In genomic region chr13:112448621-112449544, GRCh38 we compare ENCODE assay signal across 15 cellular contexts.
A peak's percentile ranks its signal among the peaks of the same experiment; 100 is the strongest.
DNase-seq lines count a peak whose midpoint lies in the region; FAIRE-seq and TF ChIP-seq lines count a peak whose summit lies in the region.
"Had no signal": no experiment of that assay in that cellular context is flagged by ENCODE, and none has a peak within 500 bp of the region (broad histone marks: within the 10 kb centered on the region; RNA-seq: fewer than 3 reads in every experiment).

No MANE protein-coding gene starts in this region.

- H3K36me3 ChIP-seq in H1 (ENCODE audit: control insufficient read depth in 2 of 4, insufficient read depth in 4 of 4, low read length in 3 of 4), result no peaks in the 10 kb centered on the region
- H3K36me3 ChIP-seq: BLaER1 treated with 17β-estradiol and CSF1 and Interleukin-3, amounts not matched to agents 10 nM and 100 nM had no signal

- H3K9me3 ChIP-seq in H1 (ENCODE audit: insufficient read depth in 2 of 2, low read depth in 1 of 2, low read length in 1 of 2), result no peaks in the 10 kb centered on the region
- H3K9me3 ChIP-seq: BLaER1 treated with 17β-estradiol and CSF1 and Interleukin-3, amounts not matched to agents 10 nM and 100 nM had no signal

- no peak overlapping the region for H2BK15ac ChIP-seq in H1 (ENCODE audit: low read length)

- no peak for TF ChIP-seq POLR2A in H1 (IDR thresholded peaks at IDR 0.05; ENCODE audit: control extremely low read depth in 1 of 2, low read depth in 2 of 2, low read length in 2 of 2)

- H3K27ac Mint-ChIP-seq in activated CD4-positive, alpha-beta memory T cell treated with anti-CD3 and anti-CD28 coated beads, Interleukin-2, amount 10 ng/mL, durations not matched to agents 7 days and 5 days, result no peak overlapping the region
- no peak overlapping the region for H3K27ac Mint-ChIP-seq in activated CD4-positive, alpha-beta memory T cell treated with anti-CD3 and anti-CD28 coated beads for 36 hours
- no peak overlapping the region for H3K27ac Mint-ChIP-seq in osteocyte (ENCODE audit: unreplicated experiment)

- H3K14ac ChIP-seq in H1 (ENCODE audit: insufficient read length), result no peak overlapping the region

- no peak for TF ChIP-seq EP300 in H1 (IDR thresholded peaks at IDR 0.05; ENCODE audit: borderline replicate concordance in 1 of 2, low read depth in 2 of 2, low read length in 2 of 2)

- H4K20me1 ChIP-seq in H1 (replicated peaks in 1 of 2; ENCODE audit: control insufficient read depth in 1 of 2, insufficient read depth in 2 of 2, low read length in 2 of 2), result no peaks in the 10 kb centered on the region

- DNase-seq in activated CD4-positive, alpha-beta memory T cell treated with anti-CD3 and anti-CD28 coated beads, Interleukin-2, amount 10 ng/mL, durations not matched to agents 7 days and 5 days, result peak; percentile 14
- DNase-seq in activated CD4-positive, alpha-beta memory T cell treated with anti-CD3 and anti-CD28 coated beads for 36 hours, result no peak
- peak; percentile 17 for DNase-seq in GM13977 (ENCODE audit: low spot score)
- DNase-seq in H1 (ENCODE audit: low read depth in 1 of 2, low spot score in 2 of 2), result no peak
- DNase-seq in osteocyte (ENCODE audit: extremely low spot score, unreplicated experiment), result peak; percentile 75
- no peak for DNase-seq in DMS53 (lab: John Stamatoyannopoulos, UW)
- DNase-seq in HT-29 (ENCODE audit: low spot score), result no peak
- no peak for DNase-seq in HUDEP-2 (lab: John Stamatoyannopoulos, UW; ENCODE audit: unreplicated experiment in 76 of 76)
- DNase-seq: DMS153, MV-4-11, NCI-H1436, NCI-H446 treated with DMSO at 0.1 percent for 48 hours, NCI-H82 had no signal

- no peak overlapping the region for H3K4ac ChIP-seq in H1 (replicated peaks; ENCODE audit: insufficient read length, low read depth, low read length)

- H3K9ac ChIP-seq in H1 (replicated peaks in 1 of 4; ENCODE audit: extremely low read depth in 1 of 4, low read depth in 3 of 4, low read length in 3 of 4), result no peak overlapping the region
- H3K9ac ChIP-seq: BLaER1 treated with 17β-estradiol and CSF1 and Interleukin-3, amounts not matched to agents 10 nM and 100 nM had no signal

- H3K4me1 ChIP-seq in H1 (replicated peaks in 1 of 4; ENCODE audit: control insufficient read depth in 3 of 4, insufficient read depth in 4 of 4, low read length in 3 of 4), result no peaks in the 10 kb centered on the region

- TF ChIP-seq CTCF in GM13977 (IDR thresholded peaks at IDR 0.05; ENCODE audit: extremely low read depth, insufficient read depth, missing control alignments) (no peak), H1 (IDR thresholded peaks at IDR 0.05; ENCODE audit: control extremely low read depth in 1 of 3, insufficient read depth in 1 of 3, low read depth in 1 of 3, low read length in 3 of 3) (no peak), osteocyte (IDR thresholded peaks at IDR 0.05) (no peak)

- no peaks in the 10 kb centered on the region for H3K79me2 ChIP-seq in H1 (ENCODE audit: control insufficient read depth in 1 of 2, insufficient read depth in 2 of 2, low read length in 2 of 2)

- no peak overlapping the region for H4K8ac ChIP-seq in H1 (ENCODE audit: extremely low read depth, insufficient read depth, low read length)

- H3K36me3 Mint-ChIP-seq in activated CD4-positive, alpha-beta memory T cell treated with anti-CD3 and anti-CD28 coated beads, Interleukin-2, amount 10 ng/mL, durations not matched to agents 7 days and 5 days (ENCODE audit: low read depth), result no peaks in the 10 kb centered on the region
- no peaks in the 10 kb centered on the region for H3K36me3 Mint-ChIP-seq in activated CD4-positive, alpha-beta memory T cell treated with anti-CD3 and anti-CD28 coated beads for 36 hours
- no peaks in the 10 kb centered on the region for H3K36me3 Mint-ChIP-seq in osteocyte (ENCODE audit: unreplicated experiment)

- no peak overlapping the region for H2BK20ac ChIP-seq in H1 (ENCODE audit: low read length)

- no peak overlapping the region for H2BK120ac ChIP-seq in H1 (replicated peaks; ENCODE audit: low read depth, low read length)

- H2AFZ ChIP-seq in H1 (ENCODE audit: low read length), result no peak overlapping the region

- no peaks in the 10 kb centered on the region for H3K23me2 ChIP-seq in H1 (ENCODE audit: low read depth, low read length)

- no peak overlapping the region for H4K5ac ChIP-seq in H1 (ENCODE audit: insufficient read length, low read depth, low read length)

- no peak overlapping the region for H3K23ac ChIP-seq in H1 (ENCODE audit: insufficient read length)

- no peak overlapping the region for H3K4me3 Mint-ChIP-seq in activated CD4-positive, alpha-beta memory T cell treated with anti-CD3 and anti-CD28 coated beads, Interleukin-2, amount 10 ng/mL, durations not matched to agents 7 days and 5 days
- no peak overlapping the region for H3K4me3 Mint-ChIP-seq in activated CD4-positive, alpha-beta memory T cell treated with anti-CD3 and anti-CD28 coated beads for 36 hours
- H3K4me3 Mint-ChIP-seq in osteocyte (ENCODE audit: unreplicated experiment), result no peak overlapping the region

- intact Hi-C loops in activated CD4-positive, alpha-beta memory T cell treated with anti-CD3 and anti-CD28 coated beads for 36 hours (cut with micrococcal nuclease), result loop anchor here (5.0 to 10.0 kb wide), 2 partner anchors 158 to 974 kb away; no protein-coding TSS in a partner anchor

- H3K56ac ChIP-seq in H1 (replicated peaks; ENCODE audit: insufficient read length, low read depth, low read length), result no peak overlapping the region

- POLR2A ChIA-PET in activated CD4-positive, alpha-beta memory T cell treated with anti-CD3 and anti-CD28 coated beads, Interleukin-2, amount 10 ng/mL, durations not matched to agents 7 days and 5 days (lab: Charles Lee), result no interaction called here
- POLR2A ChIA-PET in activated CD4-positive, alpha-beta memory T cell treated with anti-CD3 and anti-CD28 coated beads for 36 hours (lab: Charles Lee), result no interaction called here
- POLR2A ChIA-PET in H1 (lab: Charles Lee; ENCODE audit: partially characterized antibody), result no interaction called here

- H3K27me3 Mint-ChIP-seq in activated CD4-positive, alpha-beta memory T cell treated with anti-CD3 and anti-CD28 coated beads, Interleukin-2, amount 10 ng/mL, durations not matched to agents 7 days and 5 days, result peaks cover under 1% of the 10 kb centered on the region
- H3K27me3 Mint-ChIP-seq in activated CD4-positive, alpha-beta memory T cell treated with anti-CD3 and anti-CD28 coated beads for 36 hours, result peaks cover 6% of the 10 kb centered on the region
- H3K27me3 Mint-ChIP-seq in osteocyte (ENCODE audit: unreplicated experiment), result peaks cover 5% of the 10 kb centered on the region

- no peak overlapping the region for H3K18ac ChIP-seq in H1 (ENCODE audit: extremely low read depth, low read length)

- no peak for FAIRE-seq in H1 (lab: Jason Lieb, UNC)
- FAIRE-seq: HTR-8/SVneo had no signal

- H2BK12ac ChIP-seq in H1 (ENCODE audit: low read depth, low read length), result no peak overlapping the region

- no peaks in the 10 kb centered on the region for H3K9me3 Mint-ChIP-seq in activated CD4-positive, alpha-beta memory T cell treated with anti-CD3 and anti-CD28 coated beads, Interleukin-2, amount 10 ng/mL, durations not matched to agents 7 days and 5 days
- no peaks in the 10 kb centered on the region for H3K9me3 Mint-ChIP-seq in activated CD4-positive, alpha-beta memory T cell treated with anti-CD3 and anti-CD28 coated beads for 36 hours
- H3K9me3 Mint-ChIP-seq in osteocyte (ENCODE audit: unreplicated experiment), result no peaks in the 10 kb centered on the region

- H3K27ac ChIP-seq in H1 (ENCODE audit: low read depth, low read length), result no peak overlapping the region
- H3K27ac ChIP-seq: BLaER1 treated with 17β-estradiol and CSF1 and Interleukin-3, amounts not matched to agents 10 nM and 100 nM had no signal

- no peak overlapping the region for H4K91ac ChIP-seq in H1 (replicated peaks; ENCODE audit: insufficient read length, low read length)

- no peak overlapping the region for H3K4me2 ChIP-seq in H1 (ENCODE audit: insufficient read depth in 1 of 2, low read depth in 2 of 2, low read length in 2 of 2)
- H3K4me2 ChIP-seq: BLaER1 treated with 17β-estradiol and CSF1 and Interleukin-3, amounts not matched to agents 10 nM and 100 nM had no signal

- in situ Hi-C loops in GM13977 (cut with MboI; ENCODE audit: low pct_unique_long_range_greater_than_20kb, low sequenced_read_pairs, unreplicated experiment), result no loop called here

- TF ChIP-seq RAD21 in H1 (IDR thresholded peaks at IDR 0.05 in 1 of 2, conservative IDR thresholded peaks at IDR 0.05 in 1 of 2; ENCODE audit: low read depth in 2 of 2, low read length in 2 of 2), result no peak

- no peaks in the 10 kb centered on the region; a peak in 1 of 7 replicates for H3K27me3 ChIP-seq in H1 (replicated peaks in 1 of 4; ENCODE audit: control insufficient read depth in 3 of 4, extremely low read depth in 1 of 4, insufficient read depth in 3 of 4, low read length in 3 of 4)
- H3K27me3 ChIP-seq: BLaER1 treated with 17β-estradiol and CSF1 and Interleukin-3, amounts not matched to agents 10 nM and 100 nM had no signal

- no peaks in the 10 kb centered on the region for H3K79me1 ChIP-seq in H1 (ENCODE audit: low read depth, low read length)

- WGBS in H1 (ENCODE audit: extremely low coverage in 1 of 2, insufficient coverage in 1 of 2, insufficient read length in 1 of 2, insufficient replicate concordance in 2 of 2, low coverage in 1 of 2, low lambda C conversion rate in 2 of 2, missing lambda C conversion rate in 1 of 2), 2 experiments, result 82% methylated on average over 19 of the region's 20 CpGs; no CpG with 5 or more reads in 1 of the 2 experiments

- H2BK5ac ChIP-seq in H1 (ENCODE audit: low read depth, low read length), result 0 out of 2 replicates have a peak overlapping the region, but pooled peaks have one; percentile 24

- no peak overlapping the region for H2AK5ac ChIP-seq in H1 (ENCODE audit: low read depth, low read length)

- H3K4me1 Mint-ChIP-seq in activated CD4-positive, alpha-beta memory T cell treated with anti-CD3 and anti-CD28 coated beads, Interleukin-2, amount 10 ng/mL, durations not matched to agents 7 days and 5 days, result no peaks in the 10 kb centered on the region
- no peaks in the 10 kb centered on the region for H3K4me1 Mint-ChIP-seq in activated CD4-positive, alpha-beta memory T cell treated with anti-CD3 and anti-CD28 coated beads for 36 hours (ENCODE audit: low read depth)
- peaks cover 4% of the 10 kb centered on the region for H3K4me1 Mint-ChIP-seq in osteocyte (ENCODE audit: unreplicated experiment)

- H3K4me3 ChIP-seq in H1 (ENCODE audit: extremely low read depth in 1 of 4, insufficient read depth in 2 of 4, low read depth in 3 of 4, low read length in 4 of 4), result no peak overlapping the region
- H3K4me3 ChIP-seq: BLaER1 treated with 17β-estradiol and CSF1 and Interleukin-3, amounts not matched to agents 10 nM and 100 nM had no signal

- CTCF ChIA-PET in activated CD4-positive, alpha-beta memory T cell treated with anti-CD3 and anti-CD28 coated beads, Interleukin-2, amount 10 ng/mL, durations not matched to agents 7 days and 5 days (lab: Charles Lee), result no interaction called here
- CTCF ChIA-PET in activated CD4-positive, alpha-beta memory T cell treated with anti-CD3 and anti-CD28 coated beads for 36 hours (lab: Charles Lee), result no interaction called here
- CTCF ChIA-PET in H1 (lab: Charles Lee; ENCODE audit: partially characterized antibody), result interaction anchor here (1.0 to 1.1 kb wide), 2 partner anchors 387 to 975 kb away, joined by 3 read pairs; no protein-coding TSS in a partner anchor

TF ChIP-seq in H1, 55 proteins besides CTCF, POLR2A, EP300 and RAD21 (continues in another document):
- TF ChIP-seq NANOG (IDR thresholded peaks at IDR 0.05; ENCODE audit: insufficient read depth, low read depth, low read length, poor library complexity, severe bottlenecking), result no peak

Comparison
In these comparisons a context has a peak if more than half of its experiments do, and no peak if none do; other contexts are left out.
1. DNase-seq: peak in activated CD4-positive, alpha-beta memory T cell treated with anti-CD3 and anti-CD28 coated beads, Interleukin-2, amount 10 ng/mL, durations not matched to agents 7 days and 5 days (single experiment), GM13977 (single experiment) and osteocyte (single experiment); none in activated CD4-positive, alpha-beta memory T cell treated with anti-CD3 and anti-CD28 coated beads for 36 hours (single experiment), H1 (0 of 2), DMS53 (single experiment), HT-29 (single experiment) and HUDEP-2 (0 of 76).